Comparison of ENCODE assay signal across 8 cellular contexts in the genomic region with DNA sequence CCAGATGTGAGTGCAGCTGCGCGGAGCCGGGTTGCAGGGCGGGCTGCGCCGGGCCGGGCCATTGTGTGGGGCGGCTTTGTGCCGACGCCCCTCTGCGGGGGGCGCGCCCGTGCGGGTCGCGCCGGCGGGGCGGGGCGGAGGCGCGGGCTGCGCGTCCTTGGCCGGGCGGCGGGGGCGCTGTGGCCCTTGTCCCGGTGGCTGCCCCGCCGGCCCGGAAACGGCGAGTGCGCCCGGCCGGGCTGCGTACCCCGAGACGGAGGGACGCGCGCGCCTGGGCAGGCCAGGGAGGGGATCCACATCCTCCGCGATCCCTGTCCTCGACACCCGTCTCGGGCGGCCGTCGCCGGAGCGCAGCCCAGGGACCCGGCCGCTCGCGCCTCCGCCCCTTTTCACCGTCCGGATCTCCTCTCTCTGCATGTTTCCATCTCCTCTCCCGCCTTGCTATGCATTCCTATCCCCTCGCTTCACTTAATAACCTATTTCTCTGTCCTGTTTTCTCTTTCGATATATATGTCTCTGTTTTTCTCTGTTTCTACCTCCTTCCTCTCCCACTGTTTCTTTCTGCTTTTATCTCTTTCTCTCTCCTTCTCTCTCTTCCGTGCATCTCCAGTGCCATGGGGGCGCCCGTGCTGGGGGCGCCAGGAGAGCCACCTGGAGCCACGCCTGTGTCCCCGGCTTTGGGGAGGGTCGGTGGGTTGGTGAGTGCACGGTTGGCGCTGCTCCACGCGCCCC. TPM values are rescaled to one million over a fixed set of nuclear protein-coding genes. Genes with fewer than 3 reads are reported as not detected.
DNase-seq lines count a peak whose midpoint lies in the region; ATAC-seq and TF ChIP-seq lines count a peak whose summit lies in the region.

No MANE protein-coding gene starts in this region.

- H3K4me1 Mint-ChIP-seq in HFFc6 (ENCODE audit: low read depth), result peaks cover 30% of the 10 kb centered on the region
- H3K4me1 Mint-ChIP-seq in activated CD8-positive, alpha-beta T cell treated with anti-CD3 and anti-CD28 coated beads for 36 hours (ENCODE audit: low read depth), result peaks cover 32% of the 10 kb centered on the region
- peaks cover 25 to 26% of the 10 kb centered on the region in 2 donors for H3K4me1 Mint-ChIP-seq in effector memory CD8-positive, alpha-beta T cell (ENCODE audit: low read depth in 2 of 2)
- H3K4me1 Mint-ChIP-seq in memory B cell, result peaks cover 18% of the 10 kb centered on the region
- peaks cover 54% of the 10 kb centered on the region for H3K4me1 Mint-ChIP-seq in stimulated activated effector memory CD8-positive, alpha-beta T cell treated with anti-CD3 and anti-CD28 coated beads, Interleukin-12 subunit alpha, Interleukin-12 subunit beta, amount 100 ng/mL, for 72 hours

- ATAC-seq in activated CD8-positive, alpha-beta T cell treated with anti-CD3 and anti-CD28 coated beads for 36 hours, result peak; percentile 28
- peak; percentile 40 for ATAC-seq in effector memory CD8-positive, alpha-beta T cell (replicated peaks)
- ATAC-seq in memory B cell (ENCODE audit: low read depth), result peak; percentile 49
- peak; percentile 51 for ATAC-seq in stimulated activated effector memory CD8-positive, alpha-beta T cell treated with anti-CD3 and anti-CD28 coated beads, Interleukin-12 subunit alpha, Interleukin-12 subunit beta, amount 100 ng/mL, for 72 hours

- TF ChIP-seq CTCF in HFFc6 (IDR thresholded peaks at IDR 0.05), result no peak
- peak; percentile 40 for TF ChIP-seq CTCF in activated CD8-positive, alpha-beta T cell treated with anti-CD3 and anti-CD28 coated beads for 36 hours (IDR thresholded peaks at IDR 0.05)

- H3K36me3 Mint-ChIP-seq in HFFc6 (ENCODE audit: low read depth) (no peaks in the 10 kb centered on the region), memory B cell (no peaks in the 10 kb centered on the region)
- peaks cover 26% of the 10 kb centered on the region for H3K36me3 Mint-ChIP-seq in activated CD8-positive, alpha-beta T cell treated with anti-CD3 and anti-CD28 coated beads for 36 hours (ENCODE audit: low read depth)
- peaks cover 41% of the 10 kb centered on the region for H3K36me3 Mint-ChIP-seq in effector memory CD8-positive, alpha-beta T cell (ENCODE audit: insufficient read depth)
- H3K36me3 Mint-ChIP-seq in stimulated activated effector memory CD8-positive, alpha-beta T cell treated with anti-CD3 and anti-CD28 coated beads, Interleukin-12 subunit alpha, Interleukin-12 subunit beta, amount 100 ng/mL, for 72 hours, result peaks cover 80% of the 10 kb centered on the region

- peak overlapping the region; percentile 98 for H3K4me3 Mint-ChIP-seq in HFFc6
- H3K4me3 Mint-ChIP-seq in activated CD8-positive, alpha-beta T cell treated with anti-CD3 and anti-CD28 coated beads for 36 hours, result peak overlapping the region; percentile 98
- peak overlapping the region; percentile 84 to 93 for H3K4me3 Mint-ChIP-seq in effector memory CD8-positive, alpha-beta T cell
- peak overlapping the region; percentile 97 for H3K4me3 Mint-ChIP-seq in memory B cell
- H3K4me3 Mint-ChIP-seq in stimulated activated effector memory CD8-positive, alpha-beta T cell treated with anti-CD3 and anti-CD28 coated beads, Interleukin-12 subunit alpha, Interleukin-12 subunit beta, amount 100 ng/mL, for 72 hours, result peak overlapping the region; percentile 91

- peak overlapping the region; percentile 88 for H3K27ac Mint-ChIP-seq in HFFc6
- peak overlapping the region; percentile 85 for H3K27ac Mint-ChIP-seq in activated CD8-positive, alpha-beta T cell treated with anti-CD3 and anti-CD28 coated beads for 36 hours
- H3K27ac Mint-ChIP-seq in effector memory CD8-positive, alpha-beta T cell, result peak overlapping the region; percentile 79 to 89
- H3K27ac Mint-ChIP-seq in memory B cell, result peak overlapping the region; percentile 76
- H3K27ac Mint-ChIP-seq in stimulated activated effector memory CD8-positive, alpha-beta T cell treated with anti-CD3 and anti-CD28 coated beads, Interleukin-12 subunit alpha, Interleukin-12 subunit beta, amount 100 ng/mL, for 72 hours, result peak overlapping the region; percentile 89

- H3K27me3 Mint-ChIP-seq in HFFc6 (ENCODE audit: insufficient read depth) (no peaks in the 10 kb centered on the region; the same call in none of the 2 replicates), memory B cell (no peaks in the 10 kb centered on the region)
- no peaks in the 10 kb centered on the region for H3K27me3 Mint-ChIP-seq in activated CD8-positive, alpha-beta T cell treated with anti-CD3 and anti-CD28 coated beads for 36 hours
- H3K27me3 Mint-ChIP-seq in effector memory CD8-positive, alpha-beta T cell, result no peaks in the 10 kb centered on the region

- CTCF ChIA-PET in activated CD8-positive, alpha-beta T cell treated with anti-CD3 and anti-CD28 coated beads for 36 hours (lab: Charles Lee), result interaction anchor here (0.6 to 5.5 kb wide), 31 partner anchors 9 to 206 kb away, joined by 3 to 150 read pairs (median 5); no protein-coding TSS in a partner anchor

- POLR2A ChIA-PET in activated CD8-positive, alpha-beta T cell treated with anti-CD3 and anti-CD28 coated beads for 36 hours (lab: Charles Lee), result interaction anchor here (1.0 to 2.8 kb wide), 21 partner anchors 8 to 227 kb away, joined by 3 to 21 read pairs (median 4); no protein-coding TSS in a partner anchor

- DNase-seq in NCI-H1092 treated with DMSO at 0.1 percent for 48 hours (lab: John Stamatoyannopoulos, UW), result peak; percentile 3
- no peak for DNase-seq in NCI-H1092 (lab: John Stamatoyannopoulos, UW)
- peak; percentile 42 for DNase-seq in HFFc6
- peak; percentile 24 for DNase-seq in MV-4-11 (lab: John Stamatoyannopoulos, UW)
- no peak for DNase-seq in activated CD8-positive, alpha-beta T cell treated with anti-CD3 and anti-CD28 coated beads for 36 hours
- DNase-seq in effector memory CD8-positive, alpha-beta T cell, result peak; percentile 28 to 52 (median 50)
- DNase-seq in memory B cell (ENCODE audit: low spot score in 2 of 2), result peak; percentile 53 to 67
- peak; percentile 60 to 85 for DNase-seq in stimulated activated effector memory CD8-positive, alpha-beta T cell treated with anti-CD3 and anti-CD28 coated beads, Interleukin-12 subunit alpha, Interleukin-12 subunit beta, amount 100 ng/mL, for 72 hours (ENCODE audit: low spot score in 2 of 2)

- intact Hi-C loops in activated CD8-positive, alpha-beta T cell treated with anti-CD3 and anti-CD28 coated beads for 36 hours (cut with micrococcal nuclease), result loop anchor here (2.0 to 10.0 kb wide), 2 partner anchors 71 to 197 kb away; no protein-coding TSS in a partner anchor

- H3K9me3 Mint-ChIP-seq in HFFc6, result no peaks in the 10 kb centered on the region
- no peaks in the 10 kb centered on the region for H3K9me3 Mint-ChIP-seq in activated CD8-positive, alpha-beta T cell treated with anti-CD3 and anti-CD28 coated beads for 36 hours
- no peaks in the 10 kb centered on the region for H3K9me3 Mint-ChIP-seq in effector memory CD8-positive, alpha-beta T cell
- H3K9me3 Mint-ChIP-seq in memory B cell, result no peaks in the 10 kb centered on the region
- no peaks in the 10 kb centered on the region for H3K9me3 Mint-ChIP-seq in stimulated activated effector memory CD8-positive, alpha-beta T cell treated with anti-CD3 and anti-CD28 coated beads, Interleukin-12 subunit alpha, Interleukin-12 subunit beta, amount 100 ng/mL, for 72 hours

RNA-seq across cellular contexts. Expression of a gene that starts 0.8 kb away (rescaled TPM):
- 10 to 100 TPM; 25.4 to 34.6 (median 28.7) TPM for total RNA-seq in HFFc6 (2021; fragmentation: NEBNext Ultra II Directional; extraction: Animal tissue kit (Norgen Biotek cat#: 25700))
- 100 to 1,000 TPM; 107 to 117 TPM for total RNA-seq in activated CD8-positive, alpha-beta T cell treated with anti-CD3 and anti-CD28 coated beads for 36 hours

Comparison
In these comparisons a context has a peak if more than half of its experiments do, and no peak if none do; other contexts are left out.
1. DNase-seq: peak in NCI-H1092 treated with DMSO at 0.1 percent for 48 hours (single experiment), HFFc6 (single experiment), MV-4-11 (single experiment), effector memory CD8-positive, alpha-beta T cell (3 of 3), memory B cell (2 of 2) and stimulated activated effector memory CD8-positive, alpha-beta T cell treated with anti-CD3 and anti-CD28 coated beads, Interleukin-12 subunit alpha, Interleukin-12 subunit beta, amount 100 ng/mL, for 72 hours (2 of 2); none in NCI-H1092 (single experiment) and activated CD8-positive, alpha-beta T cell treated with anti-CD3 and anti-CD28 coated beads for 36 hours (single experiment).
2. Peak in every context shown above with its lines, with median percentiles within 50 percentile points of each other: H3K27ac Mint-ChIP-seq, H3K4me3 Mint-ChIP-seq and ATAC-seq.